17 cellular contexts compared by ENCODE assay signal in genomic region chr13:92589955-92590354, GRCh38.
A peak's percentile ranks its signal among the peaks of the same experiment; 100 is the strongest.
DNase-seq lines count a peak whose midpoint lies in the region; FAIRE-seq and TF ChIP-seq lines count a peak whose summit lies in the region.
"Had no signal": no experiment of that assay in that cellular context is flagged by ENCODE, and none has a peak within 500 bp of the region (broad histone marks: within the 10 kb centered on the region; RNA-seq: fewer than 3 reads in every experiment).

No MANE protein-coding gene starts in this region.

- peak overlapping the region in 1 of 2 experiments; percentile 13 for H3K4ac ChIP-seq in mesenchymal stem cell (ENCODE audit: low read depth in 1 of 2, low read length in 2 of 2)

- H2BK120ac ChIP-seq in mesenchymal stem cell (ENCODE audit: low read depth, low read length), result no peak overlapping the region

- H3K4me1 Mint-ChIP-seq in astrocyte (ENCODE audit: low read depth, unreplicated experiment), result peaks cover 11% of the 10 kb centered on the region
- H3K4me1 Mint-ChIP-seq: CD4-positive, CD25-positive, alpha-beta regulatory T cell had no signal

- 92% methylated on average over 4 of the region's 4 CpGs for WGBS in mesenchymal stem cell

- H3K79me2 ChIP-seq in ACC112 (ENCODE audit: control insufficient read depth, insufficient read depth, low read length, unreplicated experiment), result no peaks in the 10 kb centered on the region
- H3K79me2 ChIP-seq in astrocyte (ENCODE audit: insufficient read depth, low read length), result no peaks in the 10 kb centered on the region

- H3K9me3 Mint-ChIP-seq in astrocyte (ENCODE audit: unreplicated experiment), result peaks cover 6% of the 10 kb centered on the region

- H3K18ac ChIP-seq in mesenchymal stem cell (ENCODE audit: low read depth in 1 of 2, low read length in 2 of 2), result no peak overlapping the region

- no peaks in the 10 kb centered on the region for H3K36me3 ChIP-seq in ACC112 (ENCODE audit: insufficient read depth, low read length)
- H3K36me3 ChIP-seq in astrocyte (ENCODE audit: insufficient read depth, low read length), result no peaks in the 10 kb centered on the region
- no peaks in the 10 kb centered on the region for H3K36me3 ChIP-seq in mesenchymal stem cell (ENCODE audit: control insufficient read depth in 1 of 2, insufficient read depth in 2 of 2, low read depth in 1 of 2, low read length in 2 of 2)
- H3K36me3 ChIP-seq: BLaER1 treated with 17β-estradiol and CSF1 and Interleukin-3, amounts not matched to agents 10 nM and 100 nM had no signal

- H3K4me1 ChIP-seq in ACC112 (ENCODE audit: control insufficient read depth, insufficient read depth, low read length, unreplicated experiment) (peaks cover 5% of the 10 kb centered on the region), astrocyte (ENCODE audit: insufficient read depth, low read length) (peaks cover 14% of the 10 kb centered on the region), mesenchymal stem cell (ENCODE audit: control insufficient read depth, insufficient read depth, low read depth, low read length) (peaks cover 2% of the 10 kb centered on the region)
- H3K4me1 ChIP-seq: BLaER1 treated with 17β-estradiol and CSF1 and Interleukin-3, amounts not matched to agents 10 nM and 100 nM had no signal

- no peak overlapping the region for H3K23ac ChIP-seq in mesenchymal stem cell (ENCODE audit: low read length in 2 of 2)

- no peak overlapping the region for H2AK5ac ChIP-seq in mesenchymal stem cell (ENCODE audit: low read length, severe bottlenecking)

- DNase-seq in DMS79 (lab: John Stamatoyannopoulos, UW), result peak; percentile 6
- DNase-seq in DMS79 treated with DMSO at 0.1 percent for 48 hours (lab: John Stamatoyannopoulos, UW), result no peak
- no peak for DNase-seq in astrocyte (ENCODE audit: low read depth)
- DNase-seq in mesenchymal stem cell, result no peak
- no peak for DNase-seq in foreskin melanocyte
- DNase-seq in NCI-H1092 treated with DMSO at 0.1 percent for 48 hours (lab: John Stamatoyannopoulos, UW), result no peak
- DNase-seq: 8988T; ACHN; CD4-positive, CD25-positive, alpha-beta regulatory T cell; DND-41; GDM1; HCEC 1CT; HFFc6 had no signal

- H3K9me3 ChIP-seq in astrocyte (ENCODE audit: insufficient read depth, low read depth, low read length), result no peaks in the 10 kb centered on the region
- H3K9me3 ChIP-seq in mesenchymal stem cell (ENCODE audit: control insufficient read depth, low read length), result no peaks in the 10 kb centered on the region

- H3K27me3 ChIP-seq in ACC112 (ENCODE audit: insufficient read depth, low read length) (no peaks in the 10 kb centered on the region), astrocyte (ENCODE audit: insufficient read depth, low read length) (no peaks in the 10 kb centered on the region), mesenchymal stem cell (ENCODE audit: control insufficient read depth in 1 of 2, insufficient read depth in 1 of 2, low read length in 2 of 2) (peaks cover 0 to 3% of the 10 kb centered on the region in 2 experiments)
- H3K27me3 ChIP-seq: BLaER1 treated with 17β-estradiol and CSF1 and Interleukin-3, amounts not matched to agents 10 nM and 100 nM had no signal

- no peaks in the 10 kb centered on the region for H3K79me1 ChIP-seq in mesenchymal stem cell (replicated peaks; ENCODE audit: low read length, poor library complexity, severe bottlenecking)

- H2BK5ac ChIP-seq in mesenchymal stem cell (ENCODE audit: low read depth, low read length, poor library complexity, severe bottlenecking), result no peak overlapping the region

- no peak overlapping the region for H2BK15ac ChIP-seq in mesenchymal stem cell (ENCODE audit: low read depth, poor library complexity, severe bottlenecking)

- no peak overlapping the region for H4K8ac ChIP-seq in mesenchymal stem cell (ENCODE audit: low read length)

- no peak overlapping the region for H4K91ac ChIP-seq in mesenchymal stem cell (ENCODE audit: low read length)

- H3K27ac ChIP-seq in ACC112 (ENCODE audit: low read depth, low read length) (no peak overlapping the region), astrocyte (ENCODE audit: low read depth, low read length) (peak overlapping the region; percentile 60), mesenchymal stem cell (ENCODE audit: low read length, poor library complexity, severe bottlenecking) (no peak overlapping the region)
- H3K27ac ChIP-seq: BLaER1 treated with 17β-estradiol and CSF1 and Interleukin-3, amounts not matched to agents 10 nM and 100 nM; HL-60 had no signal

- TF ChIP-seq CTCF in astrocyte (IDR thresholded peaks at IDR 0.05; ENCODE audit: insufficient read depth, low read depth, low read length), result no peak

- peak overlapping the region; percentile 60 for H3K4me2 ChIP-seq in astrocyte (ENCODE audit: low read length)
- no peak overlapping the region for H3K4me2 ChIP-seq in mesenchymal stem cell (ENCODE audit: low read length, poor library complexity, severe bottlenecking)
- H3K4me2 ChIP-seq: BLaER1 treated with 17β-estradiol and CSF1 and Interleukin-3, amounts not matched to agents 10 nM and 100 nM had no signal

- no peak overlapping the region for H3K14ac ChIP-seq in mesenchymal stem cell (ENCODE audit: low read length in 2 of 2)

- H3K27ac Mint-ChIP-seq in astrocyte (ENCODE audit: unreplicated experiment), result no peak overlapping the region
- H3K27ac Mint-ChIP-seq: CD4-positive, CD25-positive, alpha-beta regulatory T cell; HFFc6 had no signal

- FAIRE-seq in astrocyte (lab: Jason Lieb, UNC), result no peak
- FAIRE-seq: GM12892 had no signal

- H2AFZ ChIP-seq in ACC112 (ENCODE audit: low read length, unreplicated experiment), result no peak overlapping the region
- peak overlapping the region; percentile 50 for H2AFZ ChIP-seq in astrocyte (ENCODE audit: low read depth, low read length)
- H2AFZ ChIP-seq in mesenchymal stem cell (ENCODE audit: low read depth, low read length), result peak overlapping the region; percentile 58

- H3K4me3 Mint-ChIP-seq in astrocyte (ENCODE audit: unreplicated experiment), result no peak overlapping the region
- H3K4me3 Mint-ChIP-seq: CD4-positive, CD25-positive, alpha-beta regulatory T cell; HFFc6 had no signal

- H3K9ac ChIP-seq in astrocyte (ENCODE audit: low read length) (peak overlapping the region; percentile 42), mesenchymal stem cell (ENCODE audit: low read length) (no peak overlapping the region)
- H3K9ac ChIP-seq: BLaER1 treated with 17β-estradiol and CSF1 and Interleukin-3, amounts not matched to agents 10 nM and 100 nM had no signal

- peak overlapping the region in 1 of 2 experiments; percentile 15 for H2BK12ac ChIP-seq in mesenchymal stem cell (ENCODE audit: low read length in 2 of 2)

- H3K36me3 Mint-ChIP-seq in astrocyte (ENCODE audit: low read depth, unreplicated experiment), result no peaks in the 10 kb centered on the region
- H3K36me3 Mint-ChIP-seq: CD4-positive, CD25-positive, alpha-beta regulatory T cell had no signal

- H4K20me1 ChIP-seq in astrocyte (ENCODE audit: insufficient read depth, low read length), result no peaks in the 10 kb centered on the region
- H4K20me1 ChIP-seq: BLaER1 treated with 17β-estradiol and CSF1 and Interleukin-3, amounts not matched to agents 10 nM and 100 nM had no signal

- H3K27me3 Mint-ChIP-seq in astrocyte (ENCODE audit: low read depth, unreplicated experiment), result no peaks in the 10 kb centered on the region
- H3K27me3 Mint-ChIP-seq: CD4-positive, CD25-positive, alpha-beta regulatory T cell had no signal

- H3K4me3 ChIP-seq in ACC112 (ENCODE audit: low read depth, low read length), result 0 out of 2 replicates have a peak overlapping the region, but pooled peaks have one; percentile 55
- H3K4me3 ChIP-seq in astrocyte (ENCODE audit: insufficient read depth, low read depth, low read length), result no peak overlapping the region
- no peak overlapping the region for H3K4me3 ChIP-seq in mesenchymal stem cell (ENCODE audit: insufficient read depth in 1 of 2, low read depth in 1 of 2, low read length in 2 of 2)
- H3K4me3 ChIP-seq: BLaER1 treated with 17β-estradiol and CSF1 and Interleukin-3, amounts not matched to agents 10 nM and 100 nM had no signal
